Comparison of ENCODE assay signal across 12 cellular contexts in genomic region chr17:15398736-15399331, GRCh38. TPM values are rescaled to one million over a fixed set of nuclear protein-coding genes. Genes with fewer than 3 reads are reported as not detected.
DNase-seq lines count a peak whose midpoint lies in the region; ATAC-seq, FAIRE-seq and TF ChIP-seq lines count a peak whose summit lies in the region.
"Had no signal": no experiment of that assay in that cellular context is flagged by ENCODE, and none has a peak within 500 bp of the region (broad histone marks: within the 10 kb centered on the region; RNA-seq: fewer than 3 reads in every experiment).

No MANE protein-coding gene starts in this region.

- H3F3A ChIP-seq in SK-N-SH (replicated peaks; ENCODE audit: insufficient read depth) = no peaks in the 10 kb centered on the region

- CTCF ChIA-PET in SK-N-SH (lab: Yijun Ruan, JAX) = interaction anchor here (1.0 to 1.6 kb wide), 6 partner anchors 11 to 142 kb away, joined by 3 to 14 read pairs (median 4); no protein-coding TSS in a partner anchor

- H3K4me1 ChIP-seq in SK-N-SH (ENCODE audit: control insufficient read depth in 1 of 2, insufficient read depth in 2 of 2, low read depth in 1 of 2, low read length in 1 of 2) = peaks cover 17 to 24% of the 10 kb centered on the region in 2 experiments; a peak in 3 of 4 replicates
- H3K4me1 ChIP-seq in gastroesophageal sphincter = peaks cover 0 to 35% (median 20%) of the 10 kb centered on the region in 3 donors
- H3K4me1 ChIP-seq in pancreas = no peaks in the 10 kb centered on the region
- H3K4me1 ChIP-seq: colonic mucosa had no signal

- 6% methylated on average over 5 of the region's 5 CpGs for WGBS in SK-N-SH (ENCODE audit: low lambda C conversion rate)
- 19 to 33% methylated on average over 2 to 4 of the region's 5 CpGs for WGBS in gastroesophageal sphincter (ENCODE audit: low coverage in 1 of 2), 2 donors
- 46 to 50% methylated on average over 5 of the region's 5 CpGs for WGBS in pancreas, 2 donors

- peak overlapping the region; percentile 70 to 93 for H3K27ac ChIP-seq in SK-N-SH (ENCODE audit: low read depth in 2 of 2, low read length in 1 of 2)
- H3K27ac ChIP-seq in gastroesophageal sphincter = peak overlapping the region in 3 of 4 donors; percentile 27 to 53 (median 52)
- no peak overlapping the region for H3K27ac ChIP-seq in pancreas
- H3K27ac ChIP-seq: colonic mucosa, RWPE1, spleen had no signal

- no peak for FAIRE-seq in pancreas (lab: Jason Lieb, UNC)

- DNase-seq in ELR (ENCODE audit: low read depth) = peak; percentile 89
- peak; percentile 52 for DNase-seq in SK-N-SH
- no peak for DNase-seq in pancreas
- no peak for DNase-seq in NCI-H1417 treated with DMSO at 0.1 percent for 48 hours (lab: John Stamatoyannopoulos, UW)
- DNase-seq in NCI-H748 treated with DMSO at 0.1 percent for 48 hours (lab: John Stamatoyannopoulos, UW) = no peak
- DNase-seq: activated CD8-positive, alpha-beta memory T cell treated with anti-CD3 and anti-CD28 coated beads for 24 hours; colonic mucosa; spleen had no signal

- H3K4me2 ChIP-seq in SK-N-SH = peak overlapping the region; percentile 42

- no peak for TF ChIP-seq RAD21 in SK-N-SH (IDR thresholded peaks at IDR 0.05; ENCODE audit: low read length)

- ATAC-seq in gastroesophageal sphincter (peak; percentile 51), pancreas (peak in 3 of 4 donors; percentile 14 to 51 (median 49)), GM21526 (IDR thresholded peaks at IDR 0.05; ENCODE audit: low FRiP score, unreplicated experiment) (no peak), HG02884 (IDR thresholded peaks at IDR 0.05; ENCODE audit: unreplicated experiment) (no peak)

- no peaks in the 10 kb centered on the region for H3K79me2 ChIP-seq in SK-N-SH (ENCODE audit: insufficient read depth)

- TF ChIP-seq POLR2A in gastroesophageal sphincter (IDR thresholded peaks at IDR 0.05) = no peak

- H3K27me3 ChIP-seq in SK-N-SH (ENCODE audit: insufficient read depth) (no peaks in the 10 kb centered on the region), gastroesophageal sphincter (no peaks in the 10 kb centered on the region), pancreas (no peaks in the 10 kb centered on the region)
- H3K27me3 ChIP-seq: colonic mucosa, spleen had no signal

- POLR2A ChIA-PET in SK-N-SH (lab: Yijun Ruan, JAX) = interaction anchor here (0.8 to 1.5 kb wide), 5 partner anchors 10 to 136 kb away, joined by 3 to 4 read pairs (median 4); no protein-coding TSS in a partner anchor

- H3K9me3 ChIP-seq in SK-N-SH (no peaks in the 10 kb centered on the region), gastroesophageal sphincter (no peaks in the 10 kb centered on the region), pancreas (no peaks in the 10 kb centered on the region)
- H3K9me3 ChIP-seq: colonic mucosa, spleen had no signal

- H3K9ac ChIP-seq in SK-N-SH = peak overlapping the region; percentile 11; the same call in 1 of the 2 replicates

- peak overlapping the region; percentile 80 for H2AFZ ChIP-seq in SK-N-SH (ENCODE audit: low read depth)

- intact Hi-C loops in pancreas (cut with DNase I) = no loop called here

- no peak for TF ChIP-seq CTCF in SK-N-SH (IDR thresholded peaks at IDR 0.05)
- TF ChIP-seq CTCF in gastroesophageal sphincter (IDR thresholded peaks at IDR 0.05) = no peak
- TF ChIP-seq CTCF in pancreas (IDR thresholded peaks at IDR 0.05) = no peak

- H4K20me1 ChIP-seq in SK-N-SH (ENCODE audit: insufficient read depth) = no peaks in the 10 kb centered on the region

- peak overlapping the region in 1 of 2 experiments; percentile 22; a peak in 1 of 4 replicates for H3K4me3 ChIP-seq in SK-N-SH (ENCODE audit: low read depth in 2 of 2, low read length in 1 of 2)
- no peak overlapping the region for H3K4me3 ChIP-seq in gastroesophageal sphincter
- no peak overlapping the region for H3K4me3 ChIP-seq in pancreas
- H3K4me3 ChIP-seq: colonic mucosa, spleen had no signal

- TF ChIP-seq EP300 in SK-N-SH (IDR thresholded peaks at IDR 0.05; ENCODE audit: borderline replicate concordance in 1 of 2, low read depth in 1 of 2, low read length in 1 of 2) (peak in 1 of 2 experiments; percentile 40; a peak in 1 of 4 replicates), gastroesophageal sphincter (IDR thresholded peaks at IDR 0.05) (no peak)

- no peaks in the 10 kb centered on the region for H3K9me2 ChIP-seq in SK-N-SH

- H3K36me3 ChIP-seq in SK-N-SH (replicated peaks in 1 of 2; ENCODE audit: control insufficient read depth in 1 of 2, insufficient read depth in 2 of 2, low read length in 1 of 2) (no peaks in the 10 kb centered on the region), gastroesophageal sphincter (no peaks in the 10 kb centered on the region), pancreas (no peaks in the 10 kb centered on the region)
- H3K36me3 ChIP-seq: colonic mucosa, spleen had no signal

TF ChIP-seq in SK-N-SH, 30 proteins besides CTCF, POLR2A, EP300 and RAD21 (continues in another document):
- TF ChIP-seq MEF2A (IDR thresholded peaks at IDR 0.05; ENCODE audit: borderline replicate concordance, low read depth) (no peak), EZH2phosphoT487 (IDR thresholded peaks at IDR 0.05; ENCODE audit: borderline replicate concordance, low read depth) (no peak), RCOR1 (IDR thresholded peaks at IDR 0.05; ENCODE audit: low read length) (no peak), YY1 (IDR thresholded peaks at IDR 0.05; ENCODE audit: low read depth) (no peak), TCF12 (IDR thresholded peaks at IDR 0.05) (peak; percentile 82), NFIC (IDR thresholded peaks at IDR 0.05; ENCODE audit: borderline replicate concordance) (peak; percentile 62; the same call in 1 of the 2 replicates), FOSL2 (IDR thresholded peaks at IDR 0.05; ENCODE audit: borderline replicate concordance, low read depth) (peak; percentile 36; the same call in 1 of the 2 replicates), REST (IDR thresholded peaks at IDR 0.05; ENCODE audit: low read depth, low read length) (no peak), POLR2AphosphoS5 (IDR thresholded peaks at IDR 0.05; ENCODE audit: low read depth, low read length) (peak; percentile 34; the same call in 1 of the 2 replicates), RFX5 (IDR thresholded peaks at IDR 0.05; ENCODE audit: low read length) (no peak), TAF1 (IDR thresholded peaks at IDR 0.05; ENCODE audit: borderline replicate concordance, low read depth, low read length) (no peak; the same call in 1 of the 2 replicates), GABPA (IDR thresholded peaks at IDR 0.05; ENCODE audit: low read depth) (0 out of 2 replicates have a peak, but pooled peaks have one; percentile 14), JUND (IDR thresholded peaks at IDR 0.05) (0 out of 2 replicates have a peak, but pooled peaks have one; percentile 11), RXRA (IDR thresholded peaks at IDR 0.05; ENCODE audit: borderline replicate concordance, low read depth) (no peak), USF1 (IDR thresholded peaks at IDR 0.05; ENCODE audit: borderline replicate concordance, low read depth) (peak; percentile 47; the same call in 1 of the 2 replicates)
- TF ChIP-seq, protein P1, sequence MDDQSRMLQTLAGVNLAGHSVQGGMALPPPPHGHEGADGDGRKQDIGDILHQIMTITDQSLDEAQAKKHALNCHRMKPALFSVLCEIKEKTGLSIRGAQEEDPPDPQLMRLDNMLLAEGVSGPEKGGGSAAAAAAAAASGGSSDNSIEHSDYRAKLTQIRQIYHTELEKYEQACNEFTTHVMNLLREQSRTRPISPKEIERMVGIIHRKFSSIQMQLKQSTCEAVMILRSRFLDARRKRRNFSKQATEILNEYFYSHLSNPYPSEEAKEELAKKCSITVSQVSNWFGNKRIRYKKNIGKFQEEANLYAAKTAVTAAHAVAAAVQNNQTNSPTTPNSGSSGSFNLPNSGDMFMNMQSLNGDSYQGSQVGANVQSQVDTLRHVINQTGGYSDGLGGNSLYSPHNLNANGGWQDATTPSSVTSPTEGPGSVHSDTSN (IDR thresholded peaks at IDR 0.05) = peak; percentile 72
- TF ChIP-seq, protein P2, sequence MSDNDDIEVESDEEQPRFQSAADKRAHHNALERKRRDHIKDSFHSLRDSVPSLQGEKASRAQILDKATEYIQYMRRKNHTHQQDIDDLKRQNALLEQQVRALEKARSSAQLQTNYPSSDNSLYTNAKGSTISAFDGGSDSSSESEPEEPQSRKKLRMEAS (IDR thresholded peaks at IDR 0.05; ENCODE audit: low read depth) = peak; percentile 73

RNA-seq across cellular contexts. Expression of gene TEKT3, which starts 57.4 kb away (rescaled TPM):
- 0.21 and 0.62 TPM in 2 replicates for polyA plus RNA-seq in SK-N-SH (2012; rRNA removed)
- 0.03 and 0.14 TPM in 2 replicates for polyA plus RNA-seq in SK-N-SH (2012; cell fraction: cytosol; rRNA removed)
- 0.66 and 1.1 TPM in 2 replicates for polyA plus RNA-seq in SK-N-SH (2012; cell fraction: nucleus; rRNA removed)
- 1 to 10 TPM in 1 of 4 donors, not detected in 3; 2.6 TPM for total RNA-seq in gastroesophageal sphincter
- under 1 TPM in 3 of 6 donors, not detected in 3; 0.23 to 0.43 (median 0.34) TPM for total RNA-seq in pancreas
- polyA plus RNA-seq in pancreas = 1 to 10 TPM; 1.5 to 2.7 TPM

Comparison
In these comparisons a context has a peak if more than half of its experiments do, and no peak if none do; other contexts are left out.
1. DNase-seq: peak in ELR (single experiment) and SK-N-SH (single experiment); none in pancreas (0 of 6), NCI-H1417 treated with DMSO at 0.1 percent for 48 hours (single experiment) and NCI-H748 treated with DMSO at 0.1 percent for 48 hours (single experiment).
2. H3K27ac ChIP-seq: peak in SK-N-SH (2 of 2) and gastroesophageal sphincter (3 of 4); none in pancreas (0 of 4).
3. ATAC-seq: peak in gastroesophageal sphincter (single experiment) and pancreas (3 of 4); none in GM21526 (single experiment) and HG02884 (single experiment).